In the genomic region with DNA sequence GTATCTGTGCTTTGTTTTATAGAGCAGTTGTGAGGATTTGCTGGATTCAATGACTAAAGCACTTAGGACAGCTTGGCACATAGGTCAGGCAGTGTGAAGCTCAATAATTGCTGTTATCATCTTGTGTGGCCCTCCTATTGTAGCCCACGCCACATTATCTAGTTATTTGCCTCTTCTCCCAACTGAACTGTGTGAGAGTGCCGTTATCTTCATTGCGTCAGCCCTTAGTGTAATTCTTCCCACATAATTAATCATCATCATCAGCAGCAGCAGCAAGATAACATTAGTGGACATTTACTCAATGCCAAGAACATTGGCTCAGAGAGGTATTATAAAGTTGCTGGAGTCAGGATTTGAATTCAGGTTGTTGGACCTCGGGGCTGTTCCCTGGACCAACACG, we compare ENCODE assay signal across 16 cellular contexts.
"Had no signal": no experiment of that assay in that cellular context is flagged by ENCODE, and none has a peak within 500 bp of the region (broad histone marks: within the 10 kb centered on the region; RNA-seq: fewer than 3 reads in every experiment).

No MANE protein-coding gene starts in this region.

- H3K27me3 ChIP-seq: esophagus squamous epithelium, spleen, upper lobe of right lung had no signal

- DNase-seq: activated CD4-positive, alpha-beta memory T cell treated with anti-CD3 and anti-CD28 coated beads for 36 hours; activated CD4-positive, alpha-beta T cell treated with anti-CD3 and anti-CD28 coated beads for 48 hours; activated naive CD4-positive, alpha-beta T cell treated with Interleukin-2 at 50 U/mL for 16 hours; activated naive CD8-positive, alpha-beta T cell treated with anti-CD3 and anti-CD28 coated beads for 36 hours; activated T-cell treated with anti-CD3 and anti-CD28 coated beads, Interleukin-2, amount 50 U/mL, for 48 hours; esophagus squamous epithelium; naive B cell; occipital lobe; posterior cingulate gyrus; spleen; stimulated activated CD4-positive, alpha-beta T cell treated with anti-CD3 and anti-CD28 coated beads, Interleukin-4, amount 100 ng/mL, for 24 hours; stimulated activated naive CD8-positive, alpha-beta T cell treated with anti-CD3 and anti-CD28 coated beads, Interleukin-15, Interleukin-2, amounts not matched to agents 100 U/mL and 50 U/mL, for 24 hours; T1000; upper lobe of right lung had no signal

- ATAC-seq: stimulated activated naive CD8-positive, alpha-beta T cell treated with anti-CD3 and anti-CD28 coated beads, Interleukin-15, Interleukin-2, amounts not matched to agents 100 U/mL and 50 U/mL, for 24 hours; upper lobe of right lung had no signal

- H3K9me3 ChIP-seq: esophagus squamous epithelium, spleen, upper lobe of right lung had no signal

- H3K4me3 ChIP-seq: coronary artery, esophagus squamous epithelium, lung, spleen, upper lobe of right lung had no signal

- H3K4me1 ChIP-seq: esophagus squamous epithelium, spleen, upper lobe of right lung had no signal

- H3K27ac ChIP-seq: coronary artery, esophagus squamous epithelium, upper lobe of right lung had no signal
